9 cellular contexts compared by ENCODE assay signal in the genomic region with DNA sequence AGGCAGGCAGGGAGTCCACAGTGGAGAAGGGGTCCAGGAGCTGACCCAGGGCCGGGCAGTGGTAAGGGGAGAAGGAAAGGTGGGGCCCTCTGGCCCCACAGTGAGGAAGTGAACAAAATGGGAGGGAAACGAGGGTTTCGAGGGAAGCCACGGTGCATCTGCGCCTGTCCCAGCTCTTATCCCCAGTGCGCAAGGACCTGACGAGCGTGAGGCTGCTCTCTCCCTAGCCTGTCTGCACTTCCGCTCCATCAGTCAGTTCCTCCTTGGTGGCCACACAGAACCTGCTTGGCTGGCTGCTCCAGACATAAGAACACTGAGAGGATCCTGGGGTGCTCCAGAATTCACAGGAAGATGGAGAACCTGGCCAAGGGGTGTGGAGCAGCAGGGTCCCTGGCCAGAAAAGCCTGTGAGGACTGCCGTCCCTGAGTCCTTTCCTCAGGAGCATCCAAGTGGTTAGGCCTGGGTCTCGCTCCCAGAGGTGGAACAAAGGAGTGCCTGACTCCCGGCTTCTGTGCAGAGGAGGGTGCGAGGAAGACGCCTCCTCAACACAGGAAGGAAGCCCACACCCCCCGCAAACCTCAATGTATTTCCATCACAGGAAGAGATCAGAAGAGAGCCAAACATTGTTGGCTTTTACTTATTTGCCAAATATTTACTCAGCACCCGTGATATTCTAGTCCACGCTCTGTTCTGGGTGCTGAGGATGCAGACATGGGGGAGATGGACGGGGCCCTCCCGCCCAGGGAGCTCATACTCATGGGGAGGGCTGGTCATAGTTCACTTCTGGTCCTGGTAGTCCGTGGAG. TPM values are rescaled to one million over a fixed set of nuclear protein-coding genes. Genes with fewer than 3 reads are reported as not detected.
DNase-seq lines count a peak whose midpoint lies in the region; FAIRE-seq and TF ChIP-seq lines count a peak whose summit lies in the region.
"Had no signal": no experiment of that assay in that cellular context is flagged by ENCODE, and none has a peak within 500 bp of the region (broad histone marks: within the 10 kb centered on the region; RNA-seq: fewer than 3 reads in every experiment).

No MANE protein-coding gene starts in this region.

- peaks cover 0 to 7% (median 0%) of the 10 kb centered on the region in 3 donors for H3K9me3 Mint-ChIP-seq in IgD-negative memory B cell
- H3K9me3 Mint-ChIP-seq in activated CD4-positive, alpha-beta T cell treated with anti-CD3 and anti-CD28 coated beads, Interleukin-2, amount 10 ng/mL, durations not matched to agents 7 days and 5 days, result peaks cover 30% of the 10 kb centered on the region

- H3K18ac ChIP-seq in H1 (ENCODE audit: extremely low read depth, low read length), result peak overlapping the region; percentile 56; the same call in 1 of the 2 replicates

- H3K27ac ChIP-seq in H1 (ENCODE audit: low read depth, low read length), result no peak overlapping the region
- H3K27ac ChIP-seq: foreskin keratinocyte had no signal

- H3K56ac ChIP-seq in H1 (replicated peaks; ENCODE audit: insufficient read length, low read depth, low read length), result no peak overlapping the region

- H3K79me1 ChIP-seq in H1 (ENCODE audit: low read depth, low read length), result no peaks in the 10 kb centered on the region

- POLR2A ChIA-PET in activated CD4-positive, alpha-beta T cell treated with anti-CD3 and anti-CD28 coated beads, Interleukin-2, amount 10 ng/mL, durations not matched to agents 7 days and 5 days (lab: Charles Lee), result no interaction called here
- POLR2A ChIA-PET in H1 (lab: Charles Lee; ENCODE audit: partially characterized antibody), result interaction anchor here (1.0 to 2.1 kb wide), 4 partner anchors 10 to 73 kb away, joined by 3 to 9 read pairs (median 4); a partner anchor contains a TSS

- no peak for TF ChIP-seq CTCF in H1 (IDR thresholded peaks at IDR 0.05; ENCODE audit: control extremely low read depth in 1 of 3, insufficient read depth in 1 of 3, low read depth in 1 of 3, low read length in 3 of 3)

- peak overlapping the region in 2 of 3 donors; percentile 19 to 75 for H3K27ac Mint-ChIP-seq in IgD-negative memory B cell
- peak overlapping the region; percentile 98 for H3K27ac Mint-ChIP-seq in activated CD4-positive, alpha-beta T cell treated with anti-CD3 and anti-CD28 coated beads, Interleukin-2, amount 10 ng/mL, durations not matched to agents 7 days and 5 days

- DNase-seq in activated CD4-positive, alpha-beta T cell treated with anti-CD3 and anti-CD28 coated beads, Interleukin-2, amount 10 ng/mL, durations not matched to agents 7 days and 5 days, result peak; percentile 83
- no peak for DNase-seq in H1 (ENCODE audit: low read depth in 1 of 2, low spot score in 2 of 2)
- peak; percentile 11 for DNase-seq in stimulated activated CD8-positive, alpha-beta memory T cell treated with anti-CD3 and anti-CD28 coated beads, Interleukin-15, amount 100 ng/mL, for 1 hour (ENCODE audit: low read depth)
- no peak for DNase-seq in NCI-H526 treated with DMSO at 0.1 percent for 48 hours (lab: John Stamatoyannopoulos, UW)
- no peak for DNase-seq in cerebellar cortex (ENCODE audit: low spot score)
- no peak for DNase-seq in NCI-H345 treated with DMSO at 0.1 percent for 48 hours (lab: John Stamatoyannopoulos, UW; ENCODE audit: unreplicated experiment)
- no peak for DNase-seq in H7

- peak overlapping the region; percentile 95 for H2BK20ac ChIP-seq in H1 (ENCODE audit: low read length)

- no peak for TF ChIP-seq POLR2A in H1 (IDR thresholded peaks at IDR 0.05; ENCODE audit: control extremely low read depth in 1 of 2, low read depth in 2 of 2, low read length in 2 of 2)

- CTCF ChIA-PET in activated CD4-positive, alpha-beta T cell treated with anti-CD3 and anti-CD28 coated beads, Interleukin-2, amount 10 ng/mL, durations not matched to agents 7 days and 5 days (lab: Charles Lee), result interaction anchor here (1.3 to 1.7 kb wide), 3 partner anchors 12 to 26 kb away, joined by 3 to 6 read pairs (median 5); no protein-coding TSS in a partner anchor
- CTCF ChIA-PET in H1 (lab: Charles Lee; ENCODE audit: partially characterized antibody), result interaction anchor here (0.8 to 3.3 kb wide), 8 partner anchors 8 to 46 kb away, joined by 3 to 15 read pairs (median 4); no protein-coding TSS in a partner anchor

- H3K79me2 ChIP-seq in H1 (ENCODE audit: control insufficient read depth in 1 of 2, insufficient read depth in 2 of 2, low read length in 2 of 2), result no peaks in the 10 kb centered on the region

- H2BK120ac ChIP-seq in H1 (replicated peaks; ENCODE audit: low read depth, low read length), result no peak overlapping the region

- H2BK12ac ChIP-seq in H1 (ENCODE audit: low read depth, low read length), result 0 out of 2 replicates have a peak overlapping the region, but pooled peaks have one; percentile 75

- H4K5ac ChIP-seq in H1 (ENCODE audit: insufficient read length, low read depth, low read length), result no peak overlapping the region

- no peak for FAIRE-seq in H1 (lab: Jason Lieb, UNC)

- H4K91ac ChIP-seq in H1 (replicated peaks; ENCODE audit: insufficient read length, low read length), result peak overlapping the region; percentile 50

- H3K14ac ChIP-seq in H1 (ENCODE audit: insufficient read length), result no peak overlapping the region

- H4K20me1 ChIP-seq in H1 (replicated peaks in 1 of 2; ENCODE audit: control insufficient read depth in 1 of 2, insufficient read depth in 2 of 2, low read length in 2 of 2), result no peaks in the 10 kb centered on the region

- no peak overlapping the region for H3K23ac ChIP-seq in H1 (ENCODE audit: insufficient read length)

- peaks cover 0 to 16% (median 10%) of the 10 kb centered on the region in 4 experiments; a peak in 5 of 7 replicates for H3K4me1 ChIP-seq in H1 (replicated peaks in 1 of 4; ENCODE audit: control insufficient read depth in 3 of 4, insufficient read depth in 4 of 4, low read length in 3 of 4)
- H3K4me1 ChIP-seq: foreskin keratinocyte had no signal

- H3K4me3 Mint-ChIP-seq in IgD-negative memory B cell, result peak overlapping the region; percentile 33 to 91 (median 78)
- peak overlapping the region; percentile 71 for H3K4me3 Mint-ChIP-seq in activated CD4-positive, alpha-beta T cell treated with anti-CD3 and anti-CD28 coated beads, Interleukin-2, amount 10 ng/mL, durations not matched to agents 7 days and 5 days

- H3K36me3 Mint-ChIP-seq in IgD-negative memory B cell, result no peaks in the 10 kb centered on the region
- H3K36me3 Mint-ChIP-seq in activated CD4-positive, alpha-beta T cell treated with anti-CD3 and anti-CD28 coated beads, Interleukin-2, amount 10 ng/mL, durations not matched to agents 7 days and 5 days (ENCODE audit: low read depth), result peaks cover 29% of the 10 kb centered on the region

- no peaks in the 10 kb centered on the region for H3K23me2 ChIP-seq in H1 (ENCODE audit: low read depth, low read length)

- H2BK5ac ChIP-seq in H1 (ENCODE audit: low read depth, low read length), result no peak overlapping the region

- H3K4me2 ChIP-seq in H1 (ENCODE audit: insufficient read depth in 1 of 2, low read depth in 2 of 2, low read length in 2 of 2), result no peak overlapping the region

- peaks cover 7% of the 10 kb centered on the region for H3K27me3 Mint-ChIP-seq in IgD-negative memory B cell
- H3K27me3 Mint-ChIP-seq in activated CD4-positive, alpha-beta T cell treated with anti-CD3 and anti-CD28 coated beads, Interleukin-2, amount 10 ng/mL, durations not matched to agents 7 days and 5 days, result peaks cover 4% of the 10 kb centered on the region

- H3K4me3 ChIP-seq in H1 (ENCODE audit: extremely low read depth in 1 of 4, insufficient read depth in 2 of 4, low read depth in 3 of 4, low read length in 4 of 4) (no peak overlapping the region), H7 (ENCODE audit: insufficient read depth, low read depth, low read length) (no peak overlapping the region)

- WGBS in H1 (ENCODE audit: extremely low coverage in 1 of 2, insufficient coverage in 1 of 2, insufficient read length in 1 of 2, insufficient replicate concordance in 2 of 2, low coverage in 1 of 2, low lambda C conversion rate in 2 of 2, missing lambda C conversion rate in 1 of 2), 2 experiments, result 90% methylated on average over 20 of the region's 20 CpGs; no CpG with 5 or more reads in 1 of the 2 experiments

- H3K36me3 ChIP-seq in H1 (ENCODE audit: control insufficient read depth in 2 of 4, insufficient read depth in 4 of 4, low read length in 3 of 4) (no peaks in the 10 kb centered on the region), H7 (replicated peaks; ENCODE audit: control insufficient read depth, insufficient read depth, low read length) (no peaks in the 10 kb centered on the region)

- H3K27me3 ChIP-seq in H1 (replicated peaks in 1 of 4; ENCODE audit: control insufficient read depth in 3 of 4, extremely low read depth in 1 of 4, insufficient read depth in 3 of 4, low read length in 3 of 4) (peaks cover 0 to 2% (median 0%) of the 10 kb centered on the region in 4 experiments; a peak in 2 of 7 replicates), H7 (ENCODE audit: control insufficient read depth, insufficient read depth, low read length) (peaks cover 5% of the 10 kb centered on the region)

- TF ChIP-seq EP300 in H1 (IDR thresholded peaks at IDR 0.05; ENCODE audit: borderline replicate concordance in 1 of 2, low read depth in 2 of 2, low read length in 2 of 2), result no peak

- peak overlapping the region; percentile 98; the same call in 1 of the 2 replicates for H2BK15ac ChIP-seq in H1 (ENCODE audit: low read length)

- 0 out of 2 replicates have a peak overlapping the region, but pooled peaks have one; percentile 1 for H4K8ac ChIP-seq in H1 (ENCODE audit: extremely low read depth, insufficient read depth, low read length)

- peak overlapping the region; percentile 60; the same call in 1 of the 2 replicates for H2AK5ac ChIP-seq in H1 (ENCODE audit: low read depth, low read length)

- no peaks in the 10 kb centered on the region; a peak in 1 of 4 replicates for H3K9me3 ChIP-seq in H1 (ENCODE audit: insufficient read depth in 2 of 2, low read depth in 1 of 2, low read length in 1 of 2)

- H3K4ac ChIP-seq in H1 (replicated peaks; ENCODE audit: insufficient read length, low read depth, low read length), result no peak overlapping the region

- H3K9ac ChIP-seq in H1 (replicated peaks in 1 of 4; ENCODE audit: extremely low read depth in 1 of 4, low read depth in 3 of 4, low read length in 3 of 4), result no peak overlapping the region

- H3K4me1 Mint-ChIP-seq in IgD-negative memory B cell, result peaks cover 15 to 25% (median 20%) of the 10 kb centered on the region in 3 donors
- peaks cover 60% of the 10 kb centered on the region for H3K4me1 Mint-ChIP-seq in activated CD4-positive, alpha-beta T cell treated with anti-CD3 and anti-CD28 coated beads, Interleukin-2, amount 10 ng/mL, durations not matched to agents 7 days and 5 days

- no peak for TF ChIP-seq RAD21 in H1 (IDR thresholded peaks at IDR 0.05 in 1 of 2, conservative IDR thresholded peaks at IDR 0.05 in 1 of 2; ENCODE audit: low read depth in 2 of 2, low read length in 2 of 2)

- H2AFZ ChIP-seq in H1 (ENCODE audit: low read length), result no peak overlapping the region

RNA-seq across cellular contexts. Expression of a gene that starts 43.7 kb away (rescaled TPM):
- polyA plus RNA-seq in IgD-negative memory B cell (0.58 TPM), H1 (2011; rRNA removed) (47.5 and 71.4 TPM in 2 replicates)
- 10 to 100 TPM; 25.5 to 35.4 TPM for total RNA-seq in activated CD4-positive, alpha-beta T cell treated with anti-CD3 and anti-CD28 coated beads, Interleukin-2, amount 10 ng/mL, durations not matched to agents 7 days and 5 days
- total RNA-seq in H1 (2021; fragmentation: NEBNext Ultra II Directional; extraction: Animal tissue kit (Norgen Biotek cat#: 25700)), result 67.3 and 74.3 TPM in 2 replicates
- polyA plus RNA-seq in H1 (2011; cell fraction: cytosol; rRNA removed), result 58.9 TPM
- polyA plus RNA-seq in H1 (2011; cell fraction: nucleus; rRNA removed), result 141 TPM
- 45.7 to 74.3 TPM (median 68.2 TPM) in 4 replicates for polyA plus RNA-seq in H1 (2012, experiment 1 of 2)
- 49.5 TPM for polyA plus RNA-seq in H1 (2012, experiment 2 of 2)
- polyA plus RNA-seq in H1 (2013, experiment 1 of 2), result 61.0 TPM
- 59.0 TPM for polyA plus RNA-seq in H1 (2013, experiment 2 of 2)
- polyA minus RNA-seq in H1 (2011; rRNA and poly(A)+ RNA removed), result 86.3 and 87.9 TPM in 2 replicates
- polyA minus RNA-seq in H1 (2011; cell fraction: cytosol; rRNA and poly(A)+ RNA removed), result 47.3 TPM
- 43.7 TPM for polyA minus RNA-seq in H1 (2011; cell fraction: nucleus; rRNA and poly(A)+ RNA removed)
- total RNA-seq in H7 (2014; rRNA removed; shearing (Covaris generic)), result 89.1 and 100 TPM in 2 replicates

RNA-seq across cellular contexts. Expression of a gene that starts 55.8 kb away (rescaled TPM):
- polyA plus RNA-seq in IgD-negative memory B cell (16.3 TPM), H1 (2011; rRNA removed) (21.3 and 22.9 TPM in 2 replicates)
- 10 to 100 TPM; 32.8 to 35.8 TPM for total RNA-seq in activated CD4-positive, alpha-beta T cell treated with anti-CD3 and anti-CD28 coated beads, Interleukin-2, amount 10 ng/mL, durations not matched to agents 7 days and 5 days
- total RNA-seq in H1 (2021; fragmentation: NEBNext Ultra II Directional; extraction: Animal tissue kit (Norgen Biotek cat#: 25700)), result 18.5 and 19.7 TPM in 2 replicates
- polyA plus RNA-seq in H1 (2011; cell fraction: cytosol; rRNA removed), result 18.1 TPM
- 36.1 TPM for polyA plus RNA-seq in H1 (2011; cell fraction: nucleus; rRNA removed)
- 15.8 to 18.8 TPM (median 16.9 TPM) in 4 replicates for polyA plus RNA-seq in H1 (2012, experiment 1 of 2)
- polyA plus RNA-seq in H1 (2012, experiment 2 of 2), result 21.7 TPM
- 18.2 TPM for polyA plus RNA-seq in H1 (2013, experiment 1 of 2)
- polyA plus RNA-seq in H1 (2013, experiment 2 of 2), result 18.1 TPM
- polyA minus RNA-seq in H1 (2011; rRNA and poly(A)+ RNA removed), result 6.8 and 7.2 TPM in 2 replicates
- 5.2 TPM for polyA minus RNA-seq in H1 (2011; cell fraction: cytosol; rRNA and poly(A)+ RNA removed)
- 10.3 TPM for polyA minus RNA-seq in H1 (2011; cell fraction: nucleus; rRNA and poly(A)+ RNA removed)
- 13.1 and 13.5 TPM in 2 replicates for total RNA-seq in H7 (2014; rRNA removed; shearing (Covaris generic))

Comparison
In these comparisons a context has a peak if more than half of its experiments do, and no peak if none do; other contexts are left out.
1. DNase-seq: peak in activated CD4-positive, alpha-beta T cell treated with anti-CD3 and anti-CD28 coated beads, Interleukin-2, amount 10 ng/mL, durations not matched to agents 7 days and 5 days (single experiment) and stimulated activated CD8-positive, alpha-beta memory T cell treated with anti-CD3 and anti-CD28 coated beads, Interleukin-15, amount 100 ng/mL, for 1 hour (single experiment); none in H1 (0 of 2), NCI-H526 treated with DMSO at 0.1 percent for 48 hours (single experiment), cerebellar cortex (single experiment), NCI-H345 treated with DMSO at 0.1 percent for 48 hours (single experiment) and H7 (single experiment).